In the genomic region with DNA sequence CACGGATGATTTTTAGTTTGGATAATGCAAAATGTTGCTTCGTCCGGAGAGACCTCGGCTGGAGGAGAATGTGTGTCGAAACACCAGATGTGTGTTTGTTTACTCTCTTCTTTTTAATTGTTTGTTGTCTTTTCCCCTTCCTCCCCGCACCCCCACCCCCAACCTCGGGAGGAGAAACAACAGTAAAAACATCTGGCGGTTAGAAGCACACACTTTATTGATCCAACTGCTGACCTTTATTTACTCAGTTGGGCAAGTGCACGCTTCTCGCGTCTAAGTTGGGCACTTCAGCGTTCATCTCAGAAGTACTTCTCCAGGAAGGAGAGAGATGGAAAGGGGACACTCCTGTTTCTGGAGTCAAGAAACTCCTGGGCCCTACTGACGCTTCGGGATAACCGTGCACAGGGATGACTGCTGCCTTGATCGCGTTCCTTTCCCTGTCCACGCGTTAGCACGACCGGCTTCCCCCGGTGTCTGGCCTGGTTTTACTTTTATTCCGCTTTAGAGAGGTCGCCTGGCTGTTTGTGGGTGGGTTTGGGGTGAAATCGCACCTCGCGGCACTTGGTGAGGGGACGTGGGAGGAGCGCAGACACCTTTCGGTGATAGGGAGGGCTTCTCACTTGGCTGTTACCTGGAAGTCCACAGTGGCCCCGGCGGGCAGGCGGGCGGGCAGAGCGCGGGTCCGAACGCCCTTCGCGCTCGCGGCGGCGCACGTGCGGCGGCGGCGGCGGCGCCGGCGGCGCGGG, we compare ENCODE assay signal across 8 cellular contexts.
DNase-seq lines count a peak whose midpoint lies in the region; FAIRE-seq and TF ChIP-seq lines count a peak whose summit lies in the region.

No MANE protein-coding gene starts in this region.

- peaks cover 33% of the 10 kb centered on the region for H3K4me1 Mint-ChIP-seq in T-helper 2 cell treated with Interferon-gamma antibody and Interleukin-4, amounts not matched to agents 5 μg/mL and 100 μg/mL, for 36 hours (ENCODE audit: low read depth)

- no peak for DNase-seq in T-helper 2 cell treated with Interferon-gamma antibody and Interleukin-4, amounts not matched to agents 5 μg/mL and 100 μg/mL, for 36 hours (ENCODE audit: low spot score)
- DNase-seq in T-helper 2 cell (no peak), NCI-H526 treated with DMSO at 0.1 percent for 48 hours (lab: John Stamatoyannopoulos, UW) (peak; percentile 19), myocyte (ENCODE audit: low read depth) (peak; percentile 44), D721Med (ENCODE audit: insufficient read length, low spot score) (no peak), T1000 (lab: John Stamatoyannopoulos, UW) (no peak)
- no peak for DNase-seq in activated CD4-positive, alpha-beta T cell treated with anti-CD3 and anti-CD28 coated beads, Interleukin-2, amount 50 U/mL, for 4 hours

- no peak for TF ChIP-seq CTCF in D721Med (IDR thresholded peaks at IDR 0.05; ENCODE audit: insufficient read depth, missing control alignments)

- H3K9me3 Mint-ChIP-seq in T-helper 2 cell treated with Interferon-gamma antibody and Interleukin-4, amounts not matched to agents 5 μg/mL and 100 μg/mL, for 36 hours: no peaks in the 10 kb centered on the region

- peaks cover 87% of the 10 kb centered on the region for H3K27me3 ChIP-seq in ectodermal cell (ENCODE audit: control insufficient read depth, insufficient read depth, low read length, poor library complexity, severe bottlenecking)

- 1 to 2% methylated on average over 54 of the region's 55 CpGs for WGBS in ectodermal cell, 2 experiments

- peak overlapping the region; percentile 82 for H3K4me3 Mint-ChIP-seq in T-helper 2 cell treated with Interferon-gamma antibody and Interleukin-4, amounts not matched to agents 5 μg/mL and 100 μg/mL, for 36 hours

- H3K4me1 ChIP-seq in ectodermal cell (ENCODE audit: control insufficient read depth, insufficient read depth, low read length): peaks cover 6% of the 10 kb centered on the region

- no peaks in the 10 kb centered on the region for H3K36me3 Mint-ChIP-seq in T-helper 2 cell treated with Interferon-gamma antibody and Interleukin-4, amounts not matched to agents 5 μg/mL and 100 μg/mL, for 36 hours (ENCODE audit: low read depth)

- no peak overlapping the region for H3K27ac Mint-ChIP-seq in T-helper 2 cell treated with Interferon-gamma antibody and Interleukin-4, amounts not matched to agents 5 μg/mL and 100 μg/mL, for 36 hours

- FAIRE-seq in D721Med (lab: Jason Lieb, UNC): no peak

- no peaks in the 10 kb centered on the region for H3K36me3 ChIP-seq in ectodermal cell (ENCODE audit: control insufficient read depth, insufficient read depth, low read length)

- H3K4me3 ChIP-seq in ectodermal cell (ENCODE audit: insufficient read depth, low read depth, low read length): peak overlapping the region; percentile 46

- no peaks in the 10 kb centered on the region for H3K9me3 ChIP-seq in ectodermal cell (ENCODE audit: control insufficient read depth, low read length)

- H3K27me3 Mint-ChIP-seq in T-helper 2 cell treated with Interferon-gamma antibody and Interleukin-4, amounts not matched to agents 5 μg/mL and 100 μg/mL, for 36 hours (ENCODE audit: low read depth): peaks cover 78% of the 10 kb centered on the region

- H3K27ac ChIP-seq in ectodermal cell (ENCODE audit: insufficient read depth, low read depth, low read length, poor library complexity, severe bottlenecking): no peak overlapping the region

Comparison
In these comparisons a context has a peak if more than half of its experiments do, and no peak if none do; other contexts are left out.
1. DNase-seq: peak in NCI-H526 treated with DMSO at 0.1 percent for 48 hours (single experiment) and myocyte (single experiment); none in T-helper 2 cell treated with Interferon-gamma antibody and Interleukin-4, amounts not matched to agents 5 μg/mL and 100 μg/mL, for 36 hours (single experiment), T-helper 2 cell (0 of 5), D721Med (single experiment), T1000 (single experiment) and activated CD4-positive, alpha-beta T cell treated with anti-CD3 and anti-CD28 coated beads, Interleukin-2, amount 50 U/mL, for 4 hours (0 of 2).